In genomic region chr15:60797444-60798040, GRCh38 we compare ENCODE assay signal across 20 cellular contexts.
DNase-seq lines count a peak whose midpoint lies in the region; TF ChIP-seq lines count a peak whose summit lies in the region.
"Had no signal": no experiment of that assay in that cellular context is flagged by ENCODE, and none has a peak within 500 bp of the region (broad histone marks: within the 10 kb centered on the region; RNA-seq: fewer than 3 reads in every experiment).

No MANE protein-coding gene starts in this region.

- intact Hi-C loops in CD4-positive, alpha-beta memory T cell (cut with micrococcal nuclease) = loop anchor here (5.0 kb wide), 1 partner anchor 290 kb away; no protein-coding TSS in a partner anchor
- intact Hi-C loops in activated T-helper 1 cell treated with anti-CD3 and anti-CD28 coated beads, Interleukin-12 subunit alpha, Interleukin-12 subunit beta, Interleukin-2, Interleukin-4 antibody, amounts not matched to agents 30 ng/mL and 10 ng/mL and 1 ng/mL, durations not matched to agents 14 hours and 24 hours and 36 hours (cut with micrococcal nuclease) = loop anchor here (2.0 to 5.0 kb wide), 4 partner anchors 23 to 880 kb away; no protein-coding TSS in a partner anchor

- H3K27me3 ChIP-seq in CD4-positive, alpha-beta memory T cell (ENCODE audit: insufficient read depth, low read length) = no peaks in the 10 kb centered on the region
- H3K27me3 ChIP-seq: foreskin keratinocyte had no signal

- CTCF ChIA-PET in activated naive CD4-positive, alpha-beta T cell treated with anti-CD3 and anti-CD28 coated beads, Interleukin-2, amount 10 ng/mL, durations not matched to agents 7 days and 5 days (lab: Charles Lee) = interaction anchor here (0.7 to 2.3 kb wide), 2 partner anchors 9 to 114 kb away, joined by 3 to 16 read pairs; no protein-coding TSS in a partner anchor
- CTCF ChIA-PET in CD4-positive, alpha-beta memory T cell (lab: Charles Lee; ENCODE audit: partially characterized antibody) = interaction anchor here (0.6 to 3.8 kb wide), 20 partner anchors 9 to 1107 kb away, joined by 3 to 45 read pairs (median 4); no protein-coding TSS in a partner anchor

- peaks cover 20% of the 10 kb centered on the region for H3K9me3 Mint-ChIP-seq in activated naive CD4-positive, alpha-beta T cell treated with anti-CD3 and anti-CD28 coated beads, Interleukin-2, amount 10 ng/mL, durations not matched to agents 7 days and 5 days
- H3K9me3 Mint-ChIP-seq in CD4-positive, alpha-beta memory T cell = peaks cover 6 to 16% (median 11%) of the 10 kb centered on the region in 8 donors
- peaks cover 14% of the 10 kb centered on the region for H3K9me3 Mint-ChIP-seq in activated T-helper 1 cell treated with anti-CD3 and anti-CD28 coated beads, Interleukin-12 subunit alpha, Interleukin-12 subunit beta, Interleukin-2, Interleukin-4 antibody, amounts not matched to agents 30 ng/mL and 10 ng/mL and 1 ng/mL, durations not matched to agents 14 hours and 24 hours and 36 hours
- H3K9me3 Mint-ChIP-seq in osteocyte (ENCODE audit: unreplicated experiment) = peaks cover 1% of the 10 kb centered on the region

- TF ChIP-seq CTCF in coronary artery (IDR thresholded peaks at IDR 0.05) = no peak
- TF ChIP-seq CTCF in osteocyte (IDR thresholded peaks at IDR 0.05) = no peak

- no peak overlapping the region for H3K27ac Mint-ChIP-seq in activated naive CD4-positive, alpha-beta T cell treated with anti-CD3 and anti-CD28 coated beads, Interleukin-2, amount 10 ng/mL, durations not matched to agents 7 days and 5 days
- H3K27ac Mint-ChIP-seq in CD4-positive, alpha-beta memory T cell = peak overlapping the region; percentile 87 to 98 (median 93)
- peak overlapping the region; percentile 8 for H3K27ac Mint-ChIP-seq in activated T-helper 1 cell treated with anti-CD3 and anti-CD28 coated beads, Interleukin-12 subunit alpha, Interleukin-12 subunit beta, Interleukin-2, Interleukin-4 antibody, amounts not matched to agents 30 ng/mL and 10 ng/mL and 1 ng/mL, durations not matched to agents 14 hours and 24 hours and 36 hours
- no peak overlapping the region for H3K27ac Mint-ChIP-seq in osteocyte (ENCODE audit: unreplicated experiment)
- H3K27ac Mint-ChIP-seq: brain, memory B cell had no signal

- H3K27me3 Mint-ChIP-seq in activated naive CD4-positive, alpha-beta T cell treated with anti-CD3 and anti-CD28 coated beads, Interleukin-2, amount 10 ng/mL, durations not matched to agents 7 days and 5 days = no peaks in the 10 kb centered on the region
- H3K27me3 Mint-ChIP-seq in CD4-positive, alpha-beta memory T cell = no peaks in the 10 kb centered on the region
- no peaks in the 10 kb centered on the region for H3K27me3 Mint-ChIP-seq in activated T-helper 1 cell treated with anti-CD3 and anti-CD28 coated beads, Interleukin-12 subunit alpha, Interleukin-12 subunit beta, Interleukin-2, Interleukin-4 antibody, amounts not matched to agents 30 ng/mL and 10 ng/mL and 1 ng/mL, durations not matched to agents 14 hours and 24 hours and 36 hours (ENCODE audit: insufficient read depth)
- H3K27me3 Mint-ChIP-seq in osteocyte (ENCODE audit: unreplicated experiment) = no peaks in the 10 kb centered on the region
- H3K27me3 Mint-ChIP-seq: brain had no signal

- peaks cover 13% of the 10 kb centered on the region for H3K36me3 Mint-ChIP-seq in activated naive CD4-positive, alpha-beta T cell treated with anti-CD3 and anti-CD28 coated beads, Interleukin-2, amount 10 ng/mL, durations not matched to agents 7 days and 5 days
- H3K36me3 Mint-ChIP-seq in CD4-positive, alpha-beta memory T cell = peaks cover 9 to 19% of the 10 kb centered on the region in 2 donors
- peaks cover under 1% of the 10 kb centered on the region for H3K36me3 Mint-ChIP-seq in activated T-helper 1 cell treated with anti-CD3 and anti-CD28 coated beads, Interleukin-12 subunit alpha, Interleukin-12 subunit beta, Interleukin-2, Interleukin-4 antibody, amounts not matched to agents 30 ng/mL and 10 ng/mL and 1 ng/mL, durations not matched to agents 14 hours and 24 hours and 36 hours (ENCODE audit: low read depth)
- H3K36me3 Mint-ChIP-seq in osteocyte (ENCODE audit: unreplicated experiment) = no peaks in the 10 kb centered on the region

- POLR2A ChIA-PET in CD4-positive, alpha-beta memory T cell (lab: Charles Lee; ENCODE audit: partially characterized antibody) = interaction anchor here (1.2 to 7.7 kb wide), 14 partner anchors 9 to 400 kb away, joined by 3 to 151 read pairs (median 4); partner anchors contain the start of gene ANXA2

- H3K9me3 ChIP-seq in CD4-positive, alpha-beta memory T cell (ENCODE audit: control insufficient read depth in 1 of 2, low read length in 2 of 2) = no peaks in the 10 kb centered on the region

- DNase-seq in activated naive CD4-positive, alpha-beta T cell treated with Interleukin-2 at 50 U/mL for 16 hours = peak; percentile 38
- no peak for DNase-seq in activated naive CD4-positive, alpha-beta T cell treated with anti-CD3 and anti-CD28 coated beads, Interleukin-2, amount 10 ng/mL, durations not matched to agents 7 days and 5 days
- DNase-seq in CD4-positive, alpha-beta memory T cell = no peak
- DNase-seq in activated T-helper 1 cell treated with anti-CD3 and anti-CD28 coated beads, Interleukin-12 subunit alpha, Interleukin-12 subunit beta, Interleukin-2, Interleukin-4 antibody, amounts not matched to agents 30 ng/mL and 10 ng/mL and 1 ng/mL, durations not matched to agents 14 hours and 24 hours and 36 hours (ENCODE audit: low spot score) = no peak
- DNase-seq in islet precursor cell (peak; percentile 29), DMS79 (lab: John Stamatoyannopoulos, UW) (no peak), coronary artery (ENCODE audit: low spot score) (no peak), osteocyte (ENCODE audit: extremely low spot score, unreplicated experiment) (no peak)
- DNase-seq: activated CD4-positive, CD25-positive, alpha-beta regulatory T cell; DND-41; foreskin keratinocyte; hypothalamus; NCI-H187; NCI-H226; PC-3; small intestine had no signal

- H3K36me3 ChIP-seq in CD4-positive, alpha-beta memory T cell (ENCODE audit: insufficient read depth, low read length) = no peaks in the 10 kb centered on the region

- no peak overlapping the region for H3K4me3 ChIP-seq in CD4-positive, alpha-beta memory T cell (ENCODE audit: low read length in 2 of 2)
- no peak overlapping the region for H3K4me3 ChIP-seq in coronary artery
- H3K4me3 ChIP-seq: K562 had no signal

- H3K4me1 Mint-ChIP-seq in activated naive CD4-positive, alpha-beta T cell treated with anti-CD3 and anti-CD28 coated beads, Interleukin-2, amount 10 ng/mL, durations not matched to agents 7 days and 5 days = peaks cover 45% of the 10 kb centered on the region
- H3K4me1 Mint-ChIP-seq in CD4-positive, alpha-beta memory T cell = peaks cover 61 to 92% (median 82%) of the 10 kb centered on the region in 4 donors
- H3K4me1 Mint-ChIP-seq in activated T-helper 1 cell treated with anti-CD3 and anti-CD28 coated beads, Interleukin-12 subunit alpha, Interleukin-12 subunit beta, Interleukin-2, Interleukin-4 antibody, amounts not matched to agents 30 ng/mL and 10 ng/mL and 1 ng/mL, durations not matched to agents 14 hours and 24 hours and 36 hours (ENCODE audit: low read depth) = peaks cover 74% of the 10 kb centered on the region
- H3K4me1 Mint-ChIP-seq in osteocyte (ENCODE audit: unreplicated experiment) = peaks cover 44% of the 10 kb centered on the region

- H3K4me1 ChIP-seq in CD4-positive, alpha-beta memory T cell (ENCODE audit: insufficient read depth, low read length) = peaks cover 91% of the 10 kb centered on the region
- H3K4me1 ChIP-seq: foreskin keratinocyte had no signal

- no peak overlapping the region for H3K4me3 Mint-ChIP-seq in activated naive CD4-positive, alpha-beta T cell treated with anti-CD3 and anti-CD28 coated beads, Interleukin-2, amount 10 ng/mL, durations not matched to agents 7 days and 5 days
- H3K4me3 Mint-ChIP-seq in CD4-positive, alpha-beta memory T cell = peak overlapping the region in 6 of 8 donors; percentile 39 to 73 (median 64)
- H3K4me3 Mint-ChIP-seq in activated T-helper 1 cell treated with anti-CD3 and anti-CD28 coated beads, Interleukin-12 subunit alpha, Interleukin-12 subunit beta, Interleukin-2, Interleukin-4 antibody, amounts not matched to agents 30 ng/mL and 10 ng/mL and 1 ng/mL, durations not matched to agents 14 hours and 24 hours and 36 hours = no peak overlapping the region
- H3K4me3 Mint-ChIP-seq in osteocyte (ENCODE audit: unreplicated experiment) = no peak overlapping the region
- H3K4me3 Mint-ChIP-seq: brain, memory B cell, nephron had no signal

- H3K27ac ChIP-seq in CD4-positive, alpha-beta memory T cell (ENCODE audit: low read depth, low read length) = peak overlapping the region; percentile 56
- H3K27ac ChIP-seq in coronary artery = peak overlapping the region in 1 of 2 donors; percentile 38

Comparison
In these comparisons a context has a peak if more than half of its experiments do, and no peak if none do; other contexts are left out.
1. DNase-seq: peak in activated naive CD4-positive, alpha-beta T cell treated with Interleukin-2 at 50 U/mL for 16 hours (single experiment) and islet precursor cell (single experiment); none in activated naive CD4-positive, alpha-beta T cell treated with anti-CD3 and anti-CD28 coated beads, Interleukin-2, amount 10 ng/mL, durations not matched to agents 7 days and 5 days (single experiment), CD4-positive, alpha-beta memory T cell (0 of 5), activated T-helper 1 cell treated with anti-CD3 and anti-CD28 coated beads, Interleukin-12 subunit alpha, Interleukin-12 subunit beta, Interleukin-2, Interleukin-4 antibody, amounts not matched to agents 30 ng/mL and 10 ng/mL and 1 ng/mL, durations not matched to agents 14 hours and 24 hours and 36 hours (single experiment), DMS79 (single experiment), coronary artery (single experiment) and osteocyte (single experiment).
2. H3K27ac Mint-ChIP-seq: peak in CD4-positive, alpha-beta memory T cell (7 of 7) and activated T-helper 1 cell treated with anti-CD3 and anti-CD28 coated beads, Interleukin-12 subunit alpha, Interleukin-12 subunit beta, Interleukin-2, Interleukin-4 antibody, amounts not matched to agents 30 ng/mL and 10 ng/mL and 1 ng/mL, durations not matched to agents 14 hours and 24 hours and 36 hours (single experiment); none in activated naive CD4-positive, alpha-beta T cell treated with anti-CD3 and anti-CD28 coated beads, Interleukin-2, amount 10 ng/mL, durations not matched to agents 7 days and 5 days (single experiment) and osteocyte (single experiment).
3. H3K4me3 Mint-ChIP-seq: peak in CD4-positive, alpha-beta memory T cell (6 of 8); none in activated naive CD4-positive, alpha-beta T cell treated with anti-CD3 and anti-CD28 coated beads, Interleukin-2, amount 10 ng/mL, durations not matched to agents 7 days and 5 days (single experiment), activated T-helper 1 cell treated with anti-CD3 and anti-CD28 coated beads, Interleukin-12 subunit alpha, Interleukin-12 subunit beta, Interleukin-2, Interleukin-4 antibody, amounts not matched to agents 30 ng/mL and 10 ng/mL and 1 ng/mL, durations not matched to agents 14 hours and 24 hours and 36 hours (single experiment) and osteocyte (single experiment).